Comparison of ENCODE assay signal across 15 cellular contexts in genomic region chrX:52516110-52516986, GRCh38. TPM values are rescaled to one million over a fixed set of nuclear protein-coding genes. Genes with fewer than 3 reads are reported as not detected.
"Had no signal": no experiment of that assay in that cellular context is flagged by ENCODE, and none has a peak within 500 bp of the region (broad histone marks: within the 10 kb centered on the region; RNA-seq: fewer than 3 reads in every experiment).

No MANE protein-coding gene starts in this region.

RNA-seq across cellular contexts. Expression of gene XAGE1B, which starts 0.5 kb away (rescaled TPM):
- total RNA-seq: natural killer cell, osteoblast, ovary, progenitor cell of endocrine pancreas, psoas muscle, renal cortical epithelial cell, right cardiac atrium, right lobe of liver, smooth muscle cell, spleen, suprapubic skin, transverse colon, ureter, vagina had no signal

RNA-seq across cellular contexts. Expression of gene XAGE1A, which starts 20.7 kb away (rescaled TPM):
- total RNA-seq: natural killer cell, occipital lobe, osteoblast, ovary, progenitor cell of endocrine pancreas, psoas muscle, renal cortical epithelial cell, right cardiac atrium, right lobe of liver, smooth muscle cell, spleen, suprapubic skin, transverse colon, ureter, vagina had no signal
